8 cellular contexts compared by ENCODE assay signal in the genomic region with DNA sequence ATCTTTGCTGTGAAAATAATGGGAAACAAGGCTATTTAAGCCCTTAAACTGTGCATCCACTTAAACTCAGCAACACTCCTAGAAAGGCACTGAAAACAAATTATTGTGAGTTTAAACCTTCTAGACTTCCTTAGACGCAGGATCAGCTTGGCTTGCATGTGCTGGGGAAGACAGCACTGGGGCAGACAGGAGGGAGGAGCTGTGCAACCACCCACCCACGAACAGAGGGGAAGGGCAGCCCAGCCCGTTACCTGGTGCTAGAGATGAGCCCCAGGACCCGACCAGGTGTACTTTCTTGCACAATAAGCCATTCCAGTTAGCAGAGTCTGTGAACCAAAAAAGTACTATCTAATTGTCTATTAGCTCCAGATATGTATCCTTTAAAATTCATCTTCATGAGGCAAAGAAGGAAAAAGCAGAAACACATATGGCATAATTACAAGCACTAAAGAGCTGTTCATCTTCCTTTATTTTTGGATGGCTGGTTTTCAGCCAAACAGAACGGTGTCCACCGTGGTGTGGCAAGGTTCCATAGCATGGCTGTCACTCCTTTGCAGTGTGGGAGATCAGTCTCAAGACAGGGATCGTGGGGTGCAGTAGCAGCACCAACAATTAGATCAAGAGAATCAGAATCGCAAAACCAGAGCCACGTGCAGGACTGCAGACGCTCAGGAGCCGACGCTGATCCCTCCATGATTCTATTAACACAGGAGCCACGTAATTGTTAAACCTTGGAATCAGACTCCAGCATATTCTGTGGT.
DNase-seq lines count a peak whose midpoint lies in the region; ATAC-seq and TF ChIP-seq lines count a peak whose summit lies in the region.

No MANE protein-coding gene starts in this region.

- no peaks in the 10 kb centered on the region for H3K27me3 Mint-ChIP-seq in brain

- H3K36me3 Mint-ChIP-seq in brain: peaks cover 9% of the 10 kb centered on the region

- no peak for TF ChIP-seq CTCF in brain (conservative IDR thresholded peaks at IDR 0.05)

- intact Hi-C loops in left cardiac atrium (cut with DNase I): no loop called here

- H3K27ac Mint-ChIP-seq in brain: peak overlapping the region; percentile 33 to 94 (median 63)

- H3K4me3 Mint-ChIP-seq in brain: peak overlapping the region in 1 of 5 experiments; percentile 13

- peak; percentile 49 for DNase-seq in activated naive CD4-positive, alpha-beta T cell treated with Interleukin-2 at 50 U/mL for 16 hours
- no peak for DNase-seq in activated naive CD4-positive, alpha-beta T cell (lab: John Stamatoyannopoulos, UW)
- no peak for DNase-seq in NCI-H187 treated with DMSO at 0.1 percent for 48 hours (lab: John Stamatoyannopoulos, UW)
- no peak for DNase-seq in left cardiac atrium

- H3K27ac ChIP-seq in temporal lobe (ENCODE audit: low read depth, low read length): peak overlapping the region; percentile 62

- peak; percentile 24 for ATAC-seq in HG03442 (IDR thresholded peaks at IDR 0.05; ENCODE audit: unreplicated experiment)
- no peak for ATAC-seq in GM19397 (IDR thresholded peaks at IDR 0.05; ENCODE audit: unreplicated experiment)
- ATAC-seq in left cardiac atrium: no peak

- H3K4me1 Mint-ChIP-seq in brain: peaks cover 45% of the 10 kb centered on the region

- H3K9me3 Mint-ChIP-seq in brain: peaks cover 0 to 16% (median 0%) of the 10 kb centered on the region in 5 experiments
